1 cellular context compared by ENCODE assay signal in the genomic region with DNA sequence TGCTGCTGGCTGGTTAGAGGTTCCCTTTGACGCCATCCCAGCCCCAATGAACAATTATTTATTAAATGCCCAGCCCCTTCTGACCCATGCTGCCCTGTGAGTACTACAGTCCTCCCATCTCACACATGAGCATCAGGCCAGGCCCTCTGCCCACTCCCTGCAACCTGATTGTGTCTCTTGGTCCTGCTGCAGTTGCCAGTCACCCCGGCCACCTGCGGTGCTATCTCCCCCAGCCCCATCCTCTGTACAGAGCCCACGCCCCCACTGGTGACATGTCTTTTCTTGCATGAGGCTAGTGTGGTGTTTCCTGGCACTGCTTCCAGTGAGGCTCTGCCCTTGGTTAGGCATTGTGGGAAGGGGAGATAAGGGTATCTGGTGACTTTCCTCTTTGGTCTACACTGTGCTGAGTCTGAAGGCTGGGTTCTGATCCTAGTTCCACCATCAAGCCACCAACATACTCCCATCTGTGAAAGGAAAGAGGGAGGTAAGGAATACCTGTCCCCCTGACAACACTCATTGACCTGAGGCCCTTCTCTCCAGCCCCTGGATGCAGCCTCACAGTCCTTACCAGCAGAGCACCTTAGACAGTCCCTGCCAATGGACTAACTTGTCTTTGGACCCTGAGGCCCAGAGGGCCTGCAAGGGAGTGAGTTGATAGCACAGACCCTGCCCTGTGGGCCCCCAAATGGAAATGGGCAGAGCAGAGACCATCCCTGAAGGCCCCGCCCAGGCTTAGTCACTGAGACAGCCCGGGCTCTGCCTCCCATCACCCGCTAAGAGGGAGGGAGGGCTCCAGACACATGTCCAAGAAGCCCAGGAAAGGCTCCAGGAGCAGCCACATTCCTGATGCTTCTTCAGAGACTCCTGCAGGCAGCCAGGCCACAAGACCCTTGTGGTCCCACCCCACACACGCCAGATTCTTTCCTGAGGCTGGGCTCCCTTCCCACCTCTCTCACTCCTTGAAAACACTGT.
TF ChIP-seq lines count a peak whose summit lies in the region.

No MANE protein-coding gene starts in this region.

TF ChIP-seq in H1, 55 proteins besides CTCF, POLR2A, EP300 and RAD21:
- TF ChIP-seq CBX5 (IDR thresholded peaks at IDR 0.05; ENCODE audit: low read depth, low read length), result no peak
- TF ChIP-seq ZNF274 (IDR thresholded peaks at IDR 0.05; ENCODE audit: borderline replicate concordance, extremely low read depth, low read length), result no peak
- no peak for TF ChIP-seq SIRT6 (IDR thresholded peaks at IDR 0.05; ENCODE audit: low read length)
- no peak for TF ChIP-seq HDAC2 (IDR thresholded peaks at IDR 0.05; ENCODE audit: borderline replicate concordance in 1 of 2, low read depth in 2 of 2, low read length in 2 of 2)
- TF ChIP-seq EZH2 (IDR thresholded peaks at IDR 0.05; ENCODE audit: low read depth, low read length, severe bottlenecking), result no peak
- no peak for TF ChIP-seq CHD1 (IDR thresholded peaks at IDR 0.05; ENCODE audit: low read depth, low read length)
- TF ChIP-seq POU5F1 (IDR thresholded peaks at IDR 0.05; ENCODE audit: low read depth, low read length), result no peak
- TF ChIP-seq EGR1 (IDR thresholded peaks at IDR 0.05; ENCODE audit: borderline replicate concordance, low read depth, low read length), result no peak
- TF ChIP-seq RNF2 (IDR thresholded peaks at IDR 0.05; ENCODE audit: borderline replicate concordance, low read depth, low read length, missing control alignments, poor library complexity, severe bottlenecking), result no peak
- no peak for TF ChIP-seq TAF1 (IDR thresholded peaks at IDR 0.05; ENCODE audit: low read depth, low read length)
- no peak for TF ChIP-seq YY1 (IDR thresholded peaks at IDR 0.05; ENCODE audit: low read depth, low read length)
- no peak for TF ChIP-seq SP1 (IDR thresholded peaks at IDR 0.05; ENCODE audit: low read depth, low read length)
